19 cellular contexts compared by ENCODE assay signal in the genomic region with DNA sequence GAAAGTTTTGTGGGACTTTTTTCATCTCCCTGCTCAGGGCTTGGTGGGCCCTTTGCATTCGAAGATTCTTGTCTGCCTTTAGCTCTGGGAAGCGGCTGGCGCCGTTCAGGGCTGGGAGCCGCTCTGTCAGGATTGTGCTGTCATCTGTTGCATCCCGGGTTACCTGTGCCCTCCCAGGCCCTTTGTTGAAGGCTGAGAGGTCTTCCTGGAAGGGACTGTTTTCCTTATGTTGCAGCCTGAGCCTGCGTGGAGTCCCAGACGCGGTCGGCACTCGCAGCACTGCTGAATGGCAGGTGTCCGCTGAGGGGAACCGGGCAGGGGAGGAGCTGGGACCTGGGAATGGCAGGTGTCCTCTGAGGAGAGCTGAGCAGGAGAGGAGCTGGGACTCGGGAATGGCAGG. TPM values are rescaled to one million over a fixed set of nuclear protein-coding genes. Genes with fewer than 3 reads are reported as not detected.
A peak's percentile ranks its signal among the peaks of the same experiment; 100 is the strongest.
DNase-seq lines count a peak whose midpoint lies in the region; ATAC-seq, FAIRE-seq and TF ChIP-seq lines count a peak whose summit lies in the region.
"Had no signal": no experiment of that assay in that cellular context is flagged by ENCODE, and none has a peak within 500 bp of the region (broad histone marks: within the 10 kb centered on the region; RNA-seq: fewer than 3 reads in every experiment).

No MANE protein-coding gene starts in this region.

- peak; percentile 53 for DNase-seq in NCI-H345 (lab: John Stamatoyannopoulos, UW)
- no peak for DNase-seq in NCI-H345 treated with DMSO at 0.1 percent for 48 hours (lab: John Stamatoyannopoulos, UW; ENCODE audit: unreplicated experiment)
- peak; percentile 70 for DNase-seq in COLO668 (lab: John Stamatoyannopoulos, UW; ENCODE audit: unreplicated experiment)
- DNase-seq in RWPE2 (ENCODE audit: low spot score): peak; percentile 34
- peak in 4 of 5 donors; percentile 9 to 31 (median 11) for DNase-seq in ovary
- DNase-seq in SHP77 treated with DMSO at 0.1 percent for 48 hours (lab: John Stamatoyannopoulos, UW): no peak
- no peak for DNase-seq in GM12891 (ENCODE audit: insufficient read length, low spot score)
- DNase-seq: activated CD8-positive, alpha-beta memory T cell treated with anti-CD3 and anti-CD28 coated beads for 24 hours; esophagus squamous epithelium; MG63; NCI-H69; stimulated activated naive CD8-positive, alpha-beta T cell treated with anti-CD3 and anti-CD28 coated beads, Interleukin-15, Interleukin-2, amounts not matched to agents 100 U/mL and 50 U/mL, for 24 hours; SW 1271 had no signal

- H3K27ac ChIP-seq in RWPE2 (ENCODE audit: poor library complexity, severe bottlenecking) (no peak overlapping the region), ovary (no peak overlapping the region)
- H3K27ac ChIP-seq: body of pancreas, esophagus squamous epithelium, VCaP had no signal

- peaks cover 12% of the 10 kb centered on the region for H3K4me1 ChIP-seq in RWPE2 (ENCODE audit: insufficient read depth, poor library complexity, severe bottlenecking)
- H3K4me1 ChIP-seq in ovary (ENCODE audit: insufficient read depth): peaks cover 17% of the 10 kb centered on the region

- TF ChIP-seq POLR2A in ovary (IDR thresholded peaks at IDR 0.05) (no peak), GM12891 (IDR thresholded peaks at IDR 0.05; ENCODE audit: low read depth, low read length) (no peak)

- ATAC-seq in RWPE2 (ENCODE audit: low read depth): no peak
- ATAC-seq in GM21423 (IDR thresholded peaks at IDR 0.05; ENCODE audit: unreplicated experiment): no peak
- ATAC-seq: body of pancreas; Panc1; stimulated activated naive CD8-positive, alpha-beta T cell treated with anti-CD3 and anti-CD28 coated beads, Interleukin-15, Interleukin-2, amounts not matched to agents 100 U/mL and 50 U/mL, for 24 hours had no signal

- no peak for TF ChIP-seq EP300 in ovary (IDR thresholded peaks at IDR 0.05)

- H3K27me3 ChIP-seq in RWPE2 (ENCODE audit: insufficient read depth, poor library complexity, severe bottlenecking) (no peaks in the 10 kb centered on the region), ovary (no peaks in the 10 kb centered on the region)
- H3K27me3 ChIP-seq: body of pancreas, esophagus squamous epithelium, MG63 had no signal

- H3K36me3 ChIP-seq in RWPE2 (ENCODE audit: low read depth) (no peaks in the 10 kb centered on the region), ovary (no peaks in the 10 kb centered on the region)
- H3K36me3 ChIP-seq: esophagus squamous epithelium, MG63 had no signal

- WGBS in ovary, 3 donors: 74 to 81% (median 74%) methylated on average over 14 of the region's 14 CpGs

- intact Hi-C loops in ovary (cut with DNase I): no loop called here

- H3K9me3 ChIP-seq in RWPE2 (ENCODE audit: severe bottlenecking) (no peaks in the 10 kb centered on the region), ovary (no peaks in the 10 kb centered on the region)
- H3K9me3 ChIP-seq: body of pancreas, esophagus squamous epithelium, MG63 had no signal

- no peak for TF ChIP-seq CTCF in RWPE2 (IDR thresholded peaks at IDR 0.05; ENCODE audit: poor library complexity, severe bottlenecking)
- TF ChIP-seq CTCF in ovary (IDR thresholded peaks at IDR 0.05): no peak

- no peak overlapping the region for H3K4me3 ChIP-seq in RWPE2 (ENCODE audit: severe bottlenecking)
- H3K4me3 ChIP-seq in ovary: no peak overlapping the region
- H3K4me3 ChIP-seq: body of pancreas, esophagus squamous epithelium, MG63 had no signal

- FAIRE-seq in GM12891 (lab: Jason Lieb, UNC): no peak
- FAIRE-seq: GM19239, urothelium cell line had no signal

TF ChIP-seq in GM12891, 5 proteins besides CTCF, POLR2A, EP300 and RAD21:
- TF ChIP-seq TAF1 (IDR thresholded peaks at IDR 0.05; ENCODE audit: low read depth, low read length) (no peak), SPI1 (IDR thresholded peaks at IDR 0.05; ENCODE audit: low read depth, low read length) (no peak), POLR2AphosphoS5 (IDR thresholded peaks at IDR 0.05; ENCODE audit: low read depth, low read length) (no peak), PAX5 (IDR thresholded peaks at IDR 0.05; ENCODE audit: insufficient read depth, low read length, severe bottlenecking) (no peak), POU2F2 (IDR thresholded peaks at IDR 0.05; ENCODE audit: low read depth, low read length) (no peak)

RNA-seq across cellular contexts. Expression of a gene that starts 15.9 kb away (rescaled TPM):
- total RNA-seq in ovary: 10 to 100 TPM; 15.3 to 50.7 (median 42.1) TPM
- polyA plus RNA-seq in ovary: 10 to 100 TPM; 11.4 to 29.0 TPM
- 3.9 TPM for polyA plus RNA-seq in GM12891 (2012; ENCODE audit: low read depth, missing spikeins)

RNA-seq across cellular contexts. Expression of a gene that starts 59.7 kb away (rescaled TPM):
- total RNA-seq in ovary: 1 to 10 TPM in 3 of 7 donors, under 1 TPM in 4; 0.61 to 1.4 (median 0.98) TPM
- polyA plus RNA-seq in ovary: under 1 TPM; 0.15 to 0.24 TPM
- 1.1 TPM for polyA plus RNA-seq in GM12891 (2012; ENCODE audit: low read depth, missing spikeins)

Comparison
In these comparisons a context has a peak if more than half of its experiments do, and no peak if none do; other contexts are left out.
1. DNase-seq: peak in NCI-H345 (single experiment), COLO668 (single experiment), RWPE2 (single experiment) and ovary (4 of 5); none in NCI-H345 treated with DMSO at 0.1 percent for 48 hours (single experiment), SHP77 treated with DMSO at 0.1 percent for 48 hours (single experiment) and GM12891 (single experiment).